ENCODE assay signal across 24 cellular contexts in genomic region chr1:65814752-65815151, GRCh38. TPM values are rescaled to one million over a fixed set of nuclear protein-coding genes. Genes with fewer than 3 reads are reported as not detected.
DNase-seq lines count a peak whose midpoint lies in the region; ATAC-seq, FAIRE-seq and TF ChIP-seq lines count a peak whose summit lies in the region.
"Had no signal": no experiment of that assay in that cellular context is flagged by ENCODE, and none has a peak within 500 bp of the region (broad histone marks: within the 10 kb centered on the region; RNA-seq: fewer than 3 reads in every experiment).

No MANE protein-coding gene starts in this region.

- H3K36me3 ChIP-seq in HepG2 (replicated peaks in 1 of 2; ENCODE audit: control insufficient read depth in 1 of 2, insufficient read depth in 2 of 2, low read length in 2 of 2) = no peaks in the 10 kb centered on the region
- no peaks in the 10 kb centered on the region for H3K36me3 ChIP-seq in right lobe of liver
- H3K36me3 ChIP-seq in IMR-90 (ENCODE audit: control insufficient read depth, insufficient read depth, low read length) = no peaks in the 10 kb centered on the region
- no peaks in the 10 kb centered on the region for H3K36me3 ChIP-seq in K562 (ENCODE audit: control insufficient read depth, insufficient read depth, low read length)
- no peaks in the 10 kb centered on the region for H3K36me3 ChIP-seq in mesenchymal stem cell (ENCODE audit: control insufficient read depth in 1 of 2, insufficient read depth in 2 of 2, low read depth in 1 of 2, low read length in 2 of 2)
- H3K36me3 ChIP-seq: BLaER1 treated with 17β-estradiol and CSF1 and Interleukin-3, amounts not matched to agents 10 nM and 100 nM had no signal

- POLR2A ChIA-PET in HepG2 (lab: Yijun Ruan, JAX) = no interaction called here
- POLR2A ChIA-PET in IMR-90 (lab: Charles Lee; ENCODE audit: unreplicated experiment) = no interaction called here
- POLR2A ChIA-PET in K562 (lab: Yijun Ruan, JAX) = no interaction called here

- TF ChIP-seq EP300 in HepG2 (IDR thresholded peaks at IDR 0.05; ENCODE audit: low read depth in 2 of 2, low read length in 2 of 2) (no peak), HepG2 (CRISPR knock-in tag; IDR thresholded peaks at IDR 0.05; ENCODE audit: borderline replicate concordance) (no peak), K562 (IDR thresholded peaks at IDR 0.05; ENCODE audit: low read length) (no peak)

- no peaks in the 10 kb centered on the region for H3K79me2 ChIP-seq in HepG2 (ENCODE audit: insufficient read depth, low read length)
- no peaks in the 10 kb centered on the region for H3K79me2 ChIP-seq in K562 (ENCODE audit: control insufficient read depth, insufficient read depth, low read length)

- no peak overlapping the region for H3K9ac ChIP-seq in HepG2 (ENCODE audit: insufficient read depth, low read depth, low read length)
- H3K9ac ChIP-seq in IMR-90 (ENCODE audit: low read depth, low read length) = no peak overlapping the region
- H3K9ac ChIP-seq in K562 (ENCODE audit: insufficient read depth in 1 of 2, low read depth in 2 of 2, low read length in 2 of 2) = no peak overlapping the region
- H3K9ac ChIP-seq in mesenchymal stem cell (ENCODE audit: low read length) = peak overlapping the region; percentile 77
- H3K9ac ChIP-seq: BLaER1 treated with 17β-estradiol and CSF1 and Interleukin-3, amounts not matched to agents 10 nM and 100 nM had no signal

- H3K4me3 ChIP-seq in HepG2 (replicated peaks in 1 of 3; ENCODE audit: insufficient read depth in 1 of 3, low read depth in 2 of 3, low read length in 3 of 3) (no peak overlapping the region), right lobe of liver (no peak overlapping the region), IMR-90 (ENCODE audit: insufficient read depth, low read depth, low read length) (no peak overlapping the region), K562 (no peak overlapping the region), mesenchymal stem cell (ENCODE audit: insufficient read depth in 1 of 2, low read depth in 1 of 2, low read length in 2 of 2) (no peak overlapping the region)
- H3K4me3 ChIP-seq: A549; BLaER1 treated with 17β-estradiol and CSF1 and Interleukin-3, amounts not matched to agents 10 nM and 100 nM had no signal

- no peak overlapping the region for H4K5ac ChIP-seq in IMR-90 (ENCODE audit: low read depth, low read length)

- H3K79me1 ChIP-seq in IMR-90 (ENCODE audit: low read depth in 1 of 2, low read length in 2 of 2) = peaks cover 0 to 4% of the 10 kb centered on the region in 2 experiments; a peak in 1 of 4 replicates
- no peaks in the 10 kb centered on the region for H3K79me1 ChIP-seq in mesenchymal stem cell (replicated peaks; ENCODE audit: low read length, poor library complexity, severe bottlenecking)

- 45% methylated on average over 3 of the region's 3 CpGs for WGBS in HepG2 (ENCODE audit: low lambda C conversion rate)
- WGBS in right lobe of liver (ENCODE audit: insufficient coverage, low coverage, low lambda C conversion rate, missing lambda C conversion rate) = 79% methylated on average over 3 of the region's 3 CpGs
- no CpG with 5 or more reads among the region's 3 CpGs for WGBS in IMR-90 (ENCODE audit: extremely low coverage in 2 of 2, insufficient read length in 1 of 2), 2 experiments
- WGBS in K562 (ENCODE audit: insufficient coverage, low coverage, missing lambda C conversion rate) = 29% methylated on average over 1 of the region's 3 CpGs
- 100% methylated on average over 3 of the region's 3 CpGs for WGBS in mesenchymal stem cell

- H2AK5ac ChIP-seq in IMR-90 (ENCODE audit: low read depth, low read length) (no peak overlapping the region), mesenchymal stem cell (ENCODE audit: low read length, severe bottlenecking) (no peak overlapping the region)

- H3K18ac ChIP-seq in IMR-90 (ENCODE audit: low read depth, low read length) (no peak overlapping the region), mesenchymal stem cell (ENCODE audit: low read depth in 1 of 2, low read length in 2 of 2) (no peak overlapping the region)

- TF ChIP-seq RAD21 in HepG2 (CRISPR knock-in tag; IDR thresholded peaks at IDR 0.05) (no peak), IMR-90 (IDR thresholded peaks at IDR 0.05; ENCODE audit: low read length) (no peak), K562 (CRISPR knock-in tag; conservative IDR thresholded peaks at IDR 0.05 in 1 of 2, IDR thresholded peaks at IDR 0.05 in 1 of 2) (no peak)

- CTCF ChIA-PET in HepG2 (lab: Yijun Ruan, JAX; ENCODE audit: low intra/inter-chr PET ratio, low total read pairs) (no interaction called here), IMR-90 (lab: Yijun Ruan, JAX) (no interaction called here), K562 (lab: Yijun Ruan, JAX; ENCODE audit: low intra/inter-chr PET ratio) (no interaction called here)

- H3K14ac ChIP-seq in IMR-90 (replicated peaks; ENCODE audit: low read depth, low read length) (no peak overlapping the region), mesenchymal stem cell (ENCODE audit: low read length in 2 of 2) (no peak overlapping the region)

- H2BK15ac ChIP-seq in IMR-90 (ENCODE audit: low read depth, low read length) = no peak overlapping the region
- no peak overlapping the region for H2BK15ac ChIP-seq in mesenchymal stem cell (ENCODE audit: low read depth, poor library complexity, severe bottlenecking)

- no peak overlapping the region for H4K8ac ChIP-seq in IMR-90 (ENCODE audit: low read depth in 2 of 2, low read length in 2 of 2)
- no peak overlapping the region for H4K8ac ChIP-seq in mesenchymal stem cell (ENCODE audit: low read length)

- H3K56ac ChIP-seq in IMR-90 (ENCODE audit: extremely low read depth, insufficient read depth, low read length) = no peak overlapping the region

- no peak overlapping the region for H2AK9ac ChIP-seq in IMR-90 (replicated peaks; ENCODE audit: low read depth, low read length, poor library complexity)

- no peaks in the 10 kb centered on the region for H3K27me3 ChIP-seq in HepG2 (ENCODE audit: control insufficient read depth in 1 of 2, insufficient read depth in 2 of 2, low read length in 2 of 2)
- H3K27me3 ChIP-seq in right lobe of liver = no peaks in the 10 kb centered on the region
- H3K27me3 ChIP-seq in IMR-90 (ENCODE audit: control insufficient read depth, insufficient read depth, low read length) = no peaks in the 10 kb centered on the region
- H3K27me3 ChIP-seq in K562 (ENCODE audit: control insufficient read depth in 2 of 2, insufficient read depth in 2 of 2, low read length in 2 of 2) = no peaks in the 10 kb centered on the region
- no peaks in the 10 kb centered on the region for H3K27me3 ChIP-seq in mesenchymal stem cell (ENCODE audit: control insufficient read depth in 1 of 2, insufficient read depth in 1 of 2, low read length in 2 of 2)
- H3K27me3 ChIP-seq: BLaER1 treated with 17β-estradiol and CSF1 and Interleukin-3, amounts not matched to agents 10 nM and 100 nM had no signal

- H3K9me3 ChIP-seq in HepG2 (ENCODE audit: low read length) (no peaks in the 10 kb centered on the region), right lobe of liver (no peaks in the 10 kb centered on the region), IMR-90 (ENCODE audit: control insufficient read depth, insufficient read depth, low read length) (no peaks in the 10 kb centered on the region), K562 (replicated peaks; ENCODE audit: control insufficient read depth, insufficient read depth, low read depth, low read length) (no peaks in the 10 kb centered on the region), mesenchymal stem cell (ENCODE audit: control insufficient read depth, low read length) (no peaks in the 10 kb centered on the region)
- H3K9me3 ChIP-seq: A549; BLaER1 treated with 17β-estradiol and CSF1 and Interleukin-3, amounts not matched to agents 10 nM and 100 nM; Caco-2 had no signal

- BruUV-seq in HepG2 (replicated peaks; lab: Mats Ljungman, UMichigan) = no TSS peak
- BruUV-seq in IMR-90 (replicated peaks; lab: Mats Ljungman, UMichigan) = no TSS peak
- BruUV-seq in K562 (replicated peaks; lab: Mats Ljungman, UMichigan) = no TSS peak

- H2BK120ac ChIP-seq in IMR-90 (ENCODE audit: low read depth, low read length) = no peak overlapping the region
- H2BK120ac ChIP-seq in mesenchymal stem cell (ENCODE audit: low read depth, low read length) = no peak overlapping the region

- no peak overlapping the region for H3K4ac ChIP-seq in IMR-90 (ENCODE audit: low read depth, low read length)
- no peak overlapping the region for H3K4ac ChIP-seq in mesenchymal stem cell (ENCODE audit: low read depth in 1 of 2, low read length in 2 of 2)

- H2BK5ac ChIP-seq in IMR-90 (ENCODE audit: low read depth, low read length, poor library complexity, severe bottlenecking) (no peak overlapping the region), mesenchymal stem cell (ENCODE audit: low read depth, low read length, poor library complexity, severe bottlenecking) (no peak overlapping the region)

- dilution Hi-C loops in IMR-90 (cut with HindIII; ENCODE audit: low sequenced_read_pairs, unreplicated experiment) = no loop called here

- H4K91ac ChIP-seq in IMR-90 (ENCODE audit: insufficient read depth, low read depth, low read length) (no peak overlapping the region), mesenchymal stem cell (ENCODE audit: low read length) (no peak overlapping the region)

- H3K4me1 ChIP-seq in HepG2 (ENCODE audit: insufficient read depth, low read length) (no peaks in the 10 kb centered on the region), right lobe of liver (no peaks in the 10 kb centered on the region), IMR-90 (ENCODE audit: control insufficient read depth, insufficient read depth, low read length) (peaks cover 3% of the 10 kb centered on the region), K562 (replicated peaks in 1 of 2; ENCODE audit: control insufficient read depth in 2 of 2, insufficient read depth in 2 of 2, low read length in 2 of 2) (peaks cover 0 to 5% of the 10 kb centered on the region in 2 experiments; a peak in 2 of 5 replicates), mesenchymal stem cell (ENCODE audit: control insufficient read depth, insufficient read depth, low read depth, low read length) (peaks cover 4% of the 10 kb centered on the region)
- H3K4me1 ChIP-seq: A549, Caco-2 had no signal

- H4K20me1 ChIP-seq in HepG2 (ENCODE audit: insufficient read depth, low read length) (no peaks in the 10 kb centered on the region), IMR-90 (ENCODE audit: insufficient read depth, low read length) (no peaks in the 10 kb centered on the region), K562 (replicated peaks; ENCODE audit: control insufficient read depth, insufficient read depth, low read length) (no peaks in the 10 kb centered on the region)
- H4K20me1 ChIP-seq: BLaER1 treated with 17β-estradiol and CSF1 and Interleukin-3, amounts not matched to agents 10 nM and 100 nM had no signal

- H2BK12ac ChIP-seq in mesenchymal stem cell (ENCODE audit: low read length in 2 of 2) = no peak overlapping the region

- no peak overlapping the region for H2AFZ ChIP-seq in HepG2 (ENCODE audit: low read length)
- H2AFZ ChIP-seq in IMR-90 (replicated peaks; ENCODE audit: low read length, poor library complexity) = no peak overlapping the region
- no peak overlapping the region for H2AFZ ChIP-seq in K562 (ENCODE audit: low read depth, low read length)
- H2AFZ ChIP-seq in mesenchymal stem cell (ENCODE audit: low read depth, low read length) = no peak overlapping the region

- TF ChIP-seq POLR2A in HepG2 (IDR thresholded peaks at IDR 0.05; ENCODE audit: insufficient read depth in 1 of 2, low read depth in 2 of 2, low read length in 2 of 2) (no peak), right lobe of liver (IDR thresholded peaks at IDR 0.05) (no peak), IMR-90 (IDR thresholded peaks at IDR 0.05; ENCODE audit: low read depth, low read length) (no peak), K562 (conservative IDR thresholded peaks at IDR 0.05) (no peak)

- H3K23ac ChIP-seq in IMR-90 (ENCODE audit: low read depth, low read length) (no peak overlapping the region), mesenchymal stem cell (ENCODE audit: low read length in 2 of 2) (no peak overlapping the region)

- ATAC-seq in HepG2 = no peak
- no peak for ATAC-seq in right lobe of liver
- ATAC-seq in IMR-90 (ENCODE audit: low read depth) = no peak
- ATAC-seq in K562 = no peak
- ATAC-seq: A549; CD8-positive, alpha-beta T cell had no signal

- H3K9me1 ChIP-seq in IMR-90 (ENCODE audit: insufficient read depth, low read length) (0 out of 2 replicates have a peak, but pooled peaks cover 2% of the 10 kb centered on the region), K562 (ENCODE audit: control insufficient read depth, insufficient read depth, low read length) (no peaks in the 10 kb centered on the region)

- in situ Hi-C loops in HepG2 (cut with HindIII; ENCODE audit: extremely low pct_ligation_motif_present, low pct_unique_long_range_greater_than_20kb) = no loop called here
- in situ Hi-C loops in IMR-90 (cut with MboI; ENCODE audit: low sequenced_read_pairs) = loop anchor here (25.0 kb wide), 1 partner anchor 1123 kb away; no protein-coding TSS in a partner anchor
- in situ Hi-C loops in K562 (cut with MboI) = no loop called here

- H3K27ac ChIP-seq in HepG2 (ENCODE audit: extremely low read length, insufficient read depth, low read length) (no peak overlapping the region), right lobe of liver (no peak overlapping the region), IMR-90 (ENCODE audit: insufficient read depth, low read length) (no peak overlapping the region), K562 (ENCODE audit: extremely low read depth, low read depth, low read length) (no peak overlapping the region), mesenchymal stem cell (ENCODE audit: low read length, poor library complexity, severe bottlenecking) (no peak overlapping the region)
- H3K27ac ChIP-seq: 22Rv1; A549; BLaER1 treated with 17β-estradiol and CSF1 and Interleukin-3, amounts not matched to agents 10 nM and 100 nM; C4-2B had no signal

- H3K4me2 ChIP-seq in HepG2 (ENCODE audit: low read depth, low read length) (no peak overlapping the region), IMR-90 (ENCODE audit: low read depth, low read length) (no peak overlapping the region), K562 (ENCODE audit: insufficient read depth, low read length) (no peak overlapping the region), mesenchymal stem cell (ENCODE audit: low read length, poor library complexity, severe bottlenecking) (no peak overlapping the region)
- H3K4me2 ChIP-seq: A549; BLaER1 treated with 17β-estradiol and CSF1 and Interleukin-3, amounts not matched to agents 10 nM and 100 nM had no signal

- intact Hi-C loops in HepG2 (cut with micrococcal nuclease; ENCODE audit: unreplicated experiment) = no loop called here
- intact Hi-C loops in right lobe of liver (cut with DNase I) = no loop called here
- intact Hi-C loops in IMR-90 (cut with micrococcal nuclease) = no loop called here
- intact Hi-C loops in K562 (cut with micrococcal nuclease) = loop anchor here (5.0 kb wide), 1 partner anchor 133 kb away; no protein-coding TSS in a partner anchor

- TF ChIP-seq CTCF in HepG2 (CRISPR knock-in tag; IDR thresholded peaks at IDR 0.05) = no peak
- no peak for TF ChIP-seq CTCF in right lobe of liver (IDR thresholded peaks at IDR 0.05)
- TF ChIP-seq CTCF in IMR-90 (conservative IDR thresholded peaks at IDR 0.05; ENCODE audit: low read depth, low read length) = no peak
- TF ChIP-seq CTCF in K562 (IDR thresholded peaks at IDR 0.05 in 2 of 3, conservative IDR thresholded peaks at IDR 0.05 in 1 of 3; ENCODE audit: insufficient read depth in 2 of 3, low read depth in 1 of 3, low read length in 3 of 3) = no peak

- no peak overlapping the region for H2BK20ac ChIP-seq in IMR-90 (ENCODE audit: low read depth, low read length)

- FAIRE-seq in HepG2 (lab: Jason Lieb, UNC) (no peak), K562 (lab: Jason Lieb, UNC) (no peak)
- FAIRE-seq: A549, D721Med, G401.6, GM12891, GM19239 had no signal

- DNase-seq in HepG2 (ENCODE audit: low spot score) = no peak
- DNase-seq in right lobe of liver = no peak
- no peak for DNase-seq in IMR-90
- DNase-seq in K562 (ENCODE audit: extremely low read depth in 1 of 4, low spot score in 3 of 4) = no peak
- DNase-seq in mesenchymal stem cell = no peak
- no peak for DNase-seq in stimulated activated CD8-positive, alpha-beta memory T cell treated with anti-CD3 and anti-CD28 coated beads, Interleukin-4, amount 100 ng/mL, for 48 hours
- no peak for DNase-seq in cortex of kidney (lab: John Stamatoyannopoulos, UW)
- DNase-seq in activated CD4-positive, alpha-beta T cell treated with anti-CD3 and anti-CD28 coated beads for 48 hours = no peak
- DNase-seq: AML-193; Caco-2; Calu3; CD4-positive, alpha-beta T cell; CD8-positive, alpha-beta T cell; DMS79 treated with DMSO at 0.1 percent for 48 hours; GF-D8 had no signal

RNA-seq across cellular contexts. Expression of gene PDE4B, which starts 22.1 kb away (rescaled TPM):
- total RNA-seq in HepG2 (2016; rRNA removed; fragmentation: Illumina TruSeq; extraction: Trizol) (not detected in 2 replicates), right lobe of liver (1 to 10 TPM; 1.4 to 6.4 (median 2.4) TPM), IMR-90 (2012; rRNA removed) (15.6 and 21.3 TPM in 2 replicates), K562 (2014; rRNA removed) (not detected in 2 replicates), K562 (2014; rRNA removed; fragmentation: Illumina TruSeq; extraction: Trizol) (not detected in 2 replicates), K562 (2015; rRNA removed; fragmentation: Illumina TruSeq; extraction: Trizol) (not detected in 2 replicates), K562 (2021) (0.07 and 0.09 TPM in 2 replicates)
- total RNA-seq in HepG2 (2016; cell fraction: cytosol; rRNA removed; fragmentation: Illumina TruSeq; extraction: Trizol; ENCODE audit: low read depth) = not detected in 2 replicates
- total RNA-seq in HepG2 (2016; cell fraction: insoluble cytoplasmic fraction; rRNA removed; fragmentation: Illumina TruSeq; extraction: Trizol) = not detected in 2 replicates
- not detected in 2 replicates for total RNA-seq in HepG2 (2016; cell fraction: membrane; rRNA removed; fragmentation: Illumina TruSeq; extraction: Trizol)
- total RNA-seq in HepG2 (2016; cell fraction: nucleus; rRNA removed; fragmentation: Illumina TruSeq; extraction: Trizol) = not detected in 2 replicates
- polyA plus RNA-seq in HepG2 (2011; rRNA removed) (not detected in 2 replicates), IMR-90 (2012; rRNA removed) (5.2 and 5.8 TPM in 2 replicates), K562 (2011; rRNA removed) (not detected in 2 replicates), K562 (2014; fragmentation: Illumina TruSeq; extraction: Trizol) (not detected in 2 replicates), K562 (2014; fragmentation: Nextera tagmentation; extraction: Ambion mirVana) (not detected), K562 (2014; rRNA removed) (not detected in 2 replicates)
- not detected in 2 replicates for polyA plus RNA-seq in HepG2 (2011; cell fraction: cytosol; rRNA removed)
- polyA plus RNA-seq in HepG2 (2011; cell fraction: nucleus; rRNA removed) = not detected in 2 replicates
- not detected in 2 replicates for polyA plus RNA-seq in HepG2 (2012)
- polyA plus RNA-seq in HepG2 (2016; cell fraction: cytosol; fragmentation: Illumina TruSeq; extraction: Trizol; ENCODE audit: low read depth) = not detected in 2 replicates
- not detected in 2 replicates for polyA plus RNA-seq in HepG2 (2016; cell fraction: insoluble cytoplasmic fraction; fragmentation: Illumina TruSeq; extraction: Trizol; ENCODE audit: low read depth)
- not detected in 2 replicates for polyA plus RNA-seq in HepG2 (2016; cell fraction: membrane; fragmentation: Illumina TruSeq; extraction: Trizol; ENCODE audit: low read depth)
- not detected in 2 replicates for polyA plus RNA-seq in HepG2 (2016; cell fraction: nucleus; fragmentation: Illumina TruSeq; extraction: Trizol; ENCODE audit: insufficient read depth, low read depth)
- 0.33 TPM in 1 of 2 replicates, not detected in the other for polyA minus RNA-seq in HepG2 (2011; rRNA and poly(A)+ RNA removed; ENCODE audit: low replicate concordance)
- polyA minus RNA-seq in HepG2 (2011; cell fraction: cytosol; rRNA and poly(A)+ RNA removed) = not detected in 2 replicates
- not detected in 2 replicates for polyA minus RNA-seq in HepG2 (2011; cell fraction: nucleus; rRNA and poly(A)+ RNA removed)
- 1.9 and 2.1 TPM in 2 replicates for polyA plus RNA-seq in IMR-90 (2012; cell fraction: cytosol; rRNA removed)
- 5.4 and 25.3 TPM in 2 replicates for polyA plus RNA-seq in IMR-90 (2012; cell fraction: nucleus; rRNA removed; ENCODE audit: low replicate concordance)
- total RNA-seq in K562 (2011; cell fraction: chromatin; rRNA removed; ENCODE audit: low replicate concordance) = 1.0 TPM in 1 of 2 replicates, not detected in the other
- not detected in 2 replicates for total RNA-seq in K562 (2011; cell fraction: nucleolus; rRNA removed)
- total RNA-seq in K562 (2011; cell fraction: nucleoplasm; rRNA removed) = not detected in 2 replicates
- polyA plus RNA-seq in K562 (2011; cell fraction: cytosol; rRNA removed) = not detected in 2 replicates
- not detected in 2 replicates for polyA plus RNA-seq in K562 (2011; cell fraction: nucleus; rRNA removed)
- polyA plus RNA-seq in K562 (2012) = not detected in 2 replicates
- polyA minus RNA-seq in K562 (2011; rRNA and poly(A)+ RNA removed) = not detected in 2 replicates
- not detected in 2 replicates for polyA minus RNA-seq in K562 (2011; cell fraction: cytosol; rRNA and poly(A)+ RNA removed)
- not detected in 2 replicates for polyA minus RNA-seq in K562 (2011; cell fraction: nucleus; rRNA and poly(A)+ RNA removed)
- 3.6 TPM for polyA plus RNA-seq in mesenchymal stem cell (2013, experiment 1 of 2)
- 3.5 TPM for polyA plus RNA-seq in mesenchymal stem cell (2013, experiment 2 of 2)
- total RNA-seq: A172, Caco-2 had no signal

Comparison
In these comparisons a context has a peak if more than half of its experiments do, and no peak if none do; other contexts are left out.
1. Of the 241 proteins assayed by ChIP-seq in both HepG2 and K562: peak only in HepG2: MAFF; only in K562: none; in both: none; in neither: 239; mixed calls (peak in some experiments, not most) for 1.